In genomic region chr1:89198081-89198480, GRCh38 we compare ENCODE assay signal across 9 cellular contexts. TPM values are rescaled to one million over a fixed set of nuclear protein-coding genes. Genes with fewer than 3 reads are reported as not detected.
A peak's percentile ranks its signal among the peaks of the same experiment; 100 is the strongest.
DNase-seq lines count a peak whose midpoint lies in the region; ATAC-seq and TF ChIP-seq lines count a peak whose summit lies in the region.
"Had no signal": no experiment of that assay in that cellular context is flagged by ENCODE, and none has a peak within 500 bp of the region (broad histone marks: within the 10 kb centered on the region; RNA-seq: fewer than 3 reads in every experiment).

No MANE protein-coding gene starts in this region.

- no peak overlapping the region for H2BK5ac ChIP-seq in mesenchymal stem cell (ENCODE audit: low read depth, low read length, poor library complexity, severe bottlenecking)

- peak overlapping the region; percentile 91 for H3K4me3 Mint-ChIP-seq in activated CD4-positive, alpha-beta T cell treated with anti-CD3 and anti-CD28 coated beads, Interleukin-2, amount 10 ng/mL, durations not matched to agents 24 days and 14 days

- H4K91ac ChIP-seq in mesenchymal stem cell (ENCODE audit: low read length): no peak overlapping the region

- no peak overlapping the region for H2BK120ac ChIP-seq in mesenchymal stem cell (ENCODE audit: low read depth, low read length)

- no peak overlapping the region for H2AFZ ChIP-seq in mesenchymal stem cell (ENCODE audit: low read depth, low read length)

- WGBS in adrenal gland, 4 donors: 9 to 20% (median 15%) methylated on average over 8 of the region's 8 CpGs
- 13% methylated on average over 8 of the region's 8 CpGs for WGBS in mesenchymal stem cell
- 2% methylated on average over 8 of the region's 8 CpGs for WGBS in thymus

- H3K36me3 Mint-ChIP-seq in activated CD4-positive, alpha-beta T cell treated with anti-CD3 and anti-CD28 coated beads, Interleukin-2, amount 10 ng/mL, durations not matched to agents 24 days and 14 days (ENCODE audit: low read depth): peaks cover 37% of the 10 kb centered on the region

- H2BK15ac ChIP-seq in mesenchymal stem cell (ENCODE audit: low read depth, poor library complexity, severe bottlenecking): no peak overlapping the region

- no peak overlapping the region for H2AK5ac ChIP-seq in mesenchymal stem cell (ENCODE audit: low read length, severe bottlenecking)

- no peak overlapping the region for H3K14ac ChIP-seq in mesenchymal stem cell (ENCODE audit: low read length in 2 of 2)

- H3K4me3 ChIP-seq in adrenal gland (peak overlapping the region in 3 of 4 donors; percentile 18 to 61 (median 41)), mesenchymal stem cell (ENCODE audit: insufficient read depth in 1 of 2, low read depth in 1 of 2, low read length in 2 of 2) (peak overlapping the region in 1 of 2 experiments; percentile 73), thymus (ENCODE audit: low read length) (peak overlapping the region; percentile 38)

- no peaks in the 10 kb centered on the region for H3K79me1 ChIP-seq in mesenchymal stem cell (replicated peaks; ENCODE audit: low read length, poor library complexity, severe bottlenecking)

- no peaks in the 10 kb centered on the region for H3K27me3 ChIP-seq in adrenal gland
- H3K27me3 ChIP-seq in mesenchymal stem cell (ENCODE audit: control insufficient read depth in 1 of 2, insufficient read depth in 1 of 2, low read length in 2 of 2): no peaks in the 10 kb centered on the region
- H3K27me3 ChIP-seq in thymus (ENCODE audit: control insufficient read depth, insufficient read depth): no peaks in the 10 kb centered on the region

- H3K27ac ChIP-seq in adrenal gland (peak overlapping the region in 3 of 5 donors; percentile 63 to 87 (median 75)), mesenchymal stem cell (ENCODE audit: low read length, poor library complexity, severe bottlenecking) (no peak overlapping the region), thymus (ENCODE audit: low read depth) (peak overlapping the region; percentile 36)

- no peaks in the 10 kb centered on the region for H3K36me3 ChIP-seq in adrenal gland (replicated peaks in 1 of 2)
- no peaks in the 10 kb centered on the region for H3K36me3 ChIP-seq in mesenchymal stem cell (ENCODE audit: control insufficient read depth in 1 of 2, insufficient read depth in 2 of 2, low read depth in 1 of 2, low read length in 2 of 2)
- no peaks in the 10 kb centered on the region for H3K36me3 ChIP-seq in thymus (ENCODE audit: control insufficient read depth, insufficient read depth)

- H3K9me3 ChIP-seq in adrenal gland (replicated peaks in 1 of 3): no peaks in the 10 kb centered on the region
- H3K9me3 ChIP-seq in mesenchymal stem cell (ENCODE audit: control insufficient read depth, low read length): no peaks in the 10 kb centered on the region
- H3K9me3 ChIP-seq in thymus (ENCODE audit: control insufficient read depth): no peaks in the 10 kb centered on the region

- TF ChIP-seq POLR2A in adrenal gland (IDR thresholded peaks at IDR 0.05): no peak

- no peak overlapping the region for H4K8ac ChIP-seq in mesenchymal stem cell (ENCODE audit: low read length)

- ATAC-seq in GM18870 (IDR thresholded peaks at IDR 0.05; ENCODE audit: unreplicated experiment): no peak

- peaks cover 65% of the 10 kb centered on the region for H3K4me1 Mint-ChIP-seq in activated CD4-positive, alpha-beta T cell treated with anti-CD3 and anti-CD28 coated beads, Interleukin-2, amount 10 ng/mL, durations not matched to agents 24 days and 14 days

- no peak overlapping the region for H2BK12ac ChIP-seq in mesenchymal stem cell (ENCODE audit: low read length in 2 of 2)

- no peak overlapping the region for H3K4ac ChIP-seq in mesenchymal stem cell (ENCODE audit: low read depth in 1 of 2, low read length in 2 of 2)

- intact Hi-C loops in activated CD4-positive, alpha-beta T cell treated with anti-CD3 and anti-CD28 coated beads, Interleukin-2, amount 10 ng/mL, durations not matched to agents 24 days and 14 days (cut with micrococcal nuclease): loop anchor here (2.0 to 5.0 kb wide), 2 partner anchors 73 to 524 kb away; no protein-coding TSS in a partner anchor
- intact Hi-C loops in adrenal gland (cut with DNase I): no loop called here

- H3K18ac ChIP-seq in mesenchymal stem cell (ENCODE audit: low read depth in 1 of 2, low read length in 2 of 2): no peak overlapping the region

- no peaks in the 10 kb centered on the region for H3K27me3 Mint-ChIP-seq in activated CD4-positive, alpha-beta T cell treated with anti-CD3 and anti-CD28 coated beads, Interleukin-2, amount 10 ng/mL, durations not matched to agents 24 days and 14 days

- peaks cover 0 to 13% of the 10 kb centered on the region in 2 donors for H3K4me1 ChIP-seq in adrenal gland (replicated peaks in 1 of 2)
- H3K4me1 ChIP-seq in mesenchymal stem cell (ENCODE audit: control insufficient read depth, insufficient read depth, low read depth, low read length): no peaks in the 10 kb centered on the region
- H3K4me1 ChIP-seq in thymus (ENCODE audit: control insufficient read depth, insufficient read depth, low read length): no peaks in the 10 kb centered on the region

- H3K9ac ChIP-seq in mesenchymal stem cell (ENCODE audit: low read length): peak overlapping the region; percentile 39

- no peak overlapping the region for H3K4me2 ChIP-seq in mesenchymal stem cell (ENCODE audit: low read length, poor library complexity, severe bottlenecking)

- H3K27ac Mint-ChIP-seq in activated CD4-positive, alpha-beta T cell treated with anti-CD3 and anti-CD28 coated beads, Interleukin-2, amount 10 ng/mL, durations not matched to agents 24 days and 14 days: peak overlapping the region; percentile 96

- H3K23ac ChIP-seq in mesenchymal stem cell (ENCODE audit: low read length in 2 of 2): no peak overlapping the region

- H3K9me3 Mint-ChIP-seq in activated CD4-positive, alpha-beta T cell treated with anti-CD3 and anti-CD28 coated beads, Interleukin-2, amount 10 ng/mL, durations not matched to agents 24 days and 14 days: no peaks in the 10 kb centered on the region

- no peak for TF ChIP-seq CTCF in adrenal gland (IDR thresholded peaks at IDR 0.05)

- peak; percentile 68 for DNase-seq in activated CD4-positive, alpha-beta T cell treated with anti-CD3 and anti-CD28 coated beads, Interleukin-2, amount 10 ng/mL, durations not matched to agents 24 days and 14 days
- no peak for DNase-seq in activated CD4-positive, alpha-beta T cell treated with anti-CD3 and anti-CD28 coated beads for 4 hours
- DNase-seq in adrenal gland: peak in 1 of 7 donors; percentile 2
- DNase-seq in mesenchymal stem cell: no peak
- DNase-seq in NCI-H510A (lab: John Stamatoyannopoulos, UW): no peak
- DNase-seq in T-helper 9 cell: no peak

RNA-seq across cellular contexts. Expression of gene GBP4, which starts 0.7 kb away (rescaled TPM):
- 29.5 and 33.5 TPM in 2 replicates for total RNA-seq in activated CD4-positive, alpha-beta T cell treated with anti-CD3 and anti-CD28 coated beads, Interleukin-2, amount 10 ng/mL, durations not matched to agents 24 days and 14 days
- total RNA-seq in adrenal gland: 10 to 100 TPM in 3 of 8 donors, 1 to 10 TPM in 5; 4.8 to 63.5 (median 8.8) TPM
- polyA plus RNA-seq in adrenal gland (1 to 10 TPM; 6.2 to 8.9 (median 6.8) TPM), thymus (17.9 TPM)
- 1.4 TPM for polyA plus RNA-seq in mesenchymal stem cell (2013, experiment 1 of 2)
- 1.6 TPM for polyA plus RNA-seq in mesenchymal stem cell (2013, experiment 2 of 2)
- polyA plus RNA-seq: AG04450 had no signal

RNA-seq across cellular contexts. Expression of gene GBP7, which starts 22.3 kb away (rescaled TPM):
- total RNA-seq in activated CD4-positive, alpha-beta T cell treated with anti-CD3 and anti-CD28 coated beads, Interleukin-2, amount 10 ng/mL, durations not matched to agents 24 days and 14 days: not detected in 2 replicates
- under 1 TPM in 7 of 8 donors, not detected in 1; 0.14 to 0.74 (median 0.32) TPM for total RNA-seq in adrenal gland
- polyA plus RNA-seq in adrenal gland (1 to 10 TPM; 1.3 to 3.2 (median 2.0) TPM), thymus (0.16 TPM)
- polyA plus RNA-seq in mesenchymal stem cell (2013, experiment 1 of 2): 0.01 TPM
- polyA plus RNA-seq in mesenchymal stem cell (2013, experiment 2 of 2): not detected
- polyA plus RNA-seq: AG04450 had no signal
